Comparison of ENCODE assay signal across 1 cellular context in the genomic region with DNA sequence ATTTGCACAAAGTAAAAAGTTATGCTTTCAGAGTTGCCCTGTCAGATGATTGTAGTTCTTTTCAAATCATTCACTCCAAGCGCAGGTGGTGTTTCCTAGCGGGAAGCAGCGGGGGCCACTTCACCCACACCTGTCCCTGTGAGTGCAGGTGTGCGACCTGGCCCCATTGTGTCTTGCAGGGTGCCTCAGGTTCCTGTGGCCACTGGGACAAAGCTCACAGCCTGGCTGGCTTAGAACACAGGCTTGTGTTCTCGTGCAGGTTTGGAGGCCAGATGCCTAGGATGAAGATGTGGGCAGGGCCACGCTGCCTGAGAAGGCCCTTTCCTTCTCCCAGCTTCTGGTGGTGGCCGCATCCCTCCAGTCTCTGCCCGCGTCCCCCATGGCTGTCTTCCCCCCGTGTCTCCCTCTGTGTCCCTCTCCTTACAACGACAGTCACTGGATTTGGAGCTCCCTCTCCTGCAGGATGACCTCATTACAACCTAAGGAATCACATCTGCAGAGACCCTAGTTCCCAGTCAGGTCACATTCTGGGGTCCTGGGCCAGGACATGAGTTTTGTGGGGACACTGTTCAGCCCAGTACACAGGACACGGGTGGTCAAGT.
TF ChIP-seq lines count a peak whose summit lies in the region.

No MANE protein-coding gene starts in this region.

TF ChIP-seq in GM12878, 131 proteins besides CTCF, POLR2A, EP300 and RAD21 (continued from another document):
- TF ChIP-seq, protein P1, sequence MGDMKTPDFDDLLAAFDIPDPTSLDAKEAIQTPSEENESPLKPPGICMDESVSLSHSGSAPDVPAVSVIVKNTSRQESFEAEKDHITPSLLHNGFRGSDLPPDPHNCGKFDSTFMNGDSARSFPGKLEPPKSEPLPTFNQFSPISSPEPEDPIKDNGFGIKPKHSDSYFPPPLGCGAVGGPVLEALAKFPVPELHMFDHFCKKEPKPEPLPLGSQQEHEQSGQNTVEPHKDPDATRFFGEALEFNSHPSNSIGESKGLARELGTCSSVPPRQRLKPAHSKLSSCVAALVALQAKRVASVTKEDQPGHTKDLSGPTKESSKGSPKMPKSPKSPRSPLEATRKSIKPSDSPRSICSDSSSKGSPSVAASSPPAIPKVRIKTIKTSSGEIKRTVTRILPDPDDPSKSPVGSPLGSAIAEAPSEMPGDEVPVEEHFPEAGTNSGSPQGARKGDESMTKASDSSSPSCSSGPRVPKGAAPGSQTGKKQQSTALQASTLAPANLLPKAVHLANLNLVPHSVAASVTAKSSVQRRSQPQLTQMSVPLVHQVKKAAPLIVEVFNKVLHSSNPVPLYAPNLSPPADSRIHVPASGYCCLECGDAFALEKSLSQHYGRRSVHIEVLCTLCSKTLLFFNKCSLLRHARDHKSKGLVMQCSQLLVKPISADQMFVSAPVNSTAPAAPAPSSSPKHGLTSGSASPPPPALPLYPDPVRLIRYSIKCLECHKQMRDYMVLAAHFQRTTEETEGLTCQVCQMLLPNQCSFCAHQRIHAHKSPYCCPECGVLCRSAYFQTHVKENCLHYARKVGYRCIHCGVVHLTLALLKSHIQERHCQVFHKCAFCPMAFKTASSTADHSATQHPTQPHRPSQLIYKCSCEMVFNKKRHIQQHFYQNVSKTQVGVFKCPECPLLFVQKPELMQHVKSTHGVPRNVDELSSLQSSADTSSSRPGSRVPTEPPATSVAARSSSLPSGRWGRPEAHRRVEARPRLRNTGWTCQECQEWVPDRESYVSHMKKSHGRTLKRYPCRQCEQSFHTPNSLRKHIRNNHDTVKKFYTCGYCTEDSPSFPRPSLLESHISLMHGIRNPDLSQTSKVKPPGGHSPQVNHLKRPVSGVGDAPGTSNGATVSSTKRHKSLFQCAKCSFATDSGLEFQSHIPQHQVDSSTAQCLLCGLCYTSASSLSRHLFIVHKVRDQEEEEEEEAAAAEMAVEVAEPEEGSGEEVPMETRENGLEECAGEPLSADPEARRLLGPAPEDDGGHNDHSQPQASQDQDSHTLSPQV (IDR thresholded peaks at IDR 0.05) = no peak
- TF ChIP-seq BMI1 (IDR thresholded peaks at IDR 0.05; ENCODE audit: borderline replicate concordance) = no peak
